Comparison of ENCODE assay signal across 18 cellular contexts in genomic region chr11:66879583-66879982, GRCh38. TPM values are rescaled to one million over a fixed set of nuclear protein-coding genes. Genes with fewer than 3 reads are reported as not detected.
A peak's percentile ranks its signal among the peaks of the same experiment; 100 is the strongest.
DNase-seq lines count a peak whose midpoint lies in the region; ATAC-seq, FAIRE-seq and TF ChIP-seq lines count a peak whose summit lies in the region.
"Had no signal": no experiment of that assay in that cellular context is flagged by ENCODE, and none has a peak within 500 bp of the region (broad histone marks: within the 10 kb centered on the region; RNA-seq: fewer than 3 reads in every experiment).

No MANE protein-coding gene starts in this region.

- no peaks in the 10 kb centered on the region for H3K9me3 Mint-ChIP-seq in astrocyte (ENCODE audit: unreplicated experiment)

- H3K4me3 ChIP-seq in DND-41 (ENCODE audit: low read depth in 1 of 2, low read length in 2 of 2) (no peak overlapping the region), IMR-90 (ENCODE audit: insufficient read depth, low read depth, low read length) (no peak overlapping the region), astrocyte (ENCODE audit: insufficient read depth, low read depth, low read length) (no peak overlapping the region), osteoblast (ENCODE audit: insufficient read depth, low read length) (no peak overlapping the region)
- H3K4me3 ChIP-seq: SJCRH30 had no signal

- peak overlapping the region; percentile 12 for H3K4me3 Mint-ChIP-seq in astrocyte (ENCODE audit: unreplicated experiment)

- H3K14ac ChIP-seq in IMR-90 (replicated peaks; ENCODE audit: low read depth, low read length), result no peak overlapping the region

- no peak overlapping the region for H2BK5ac ChIP-seq in IMR-90 (ENCODE audit: low read depth, low read length, poor library complexity, severe bottlenecking)

- H3K27me3 ChIP-seq in DND-41 (ENCODE audit: insufficient read depth, low read length, poor library complexity) (no peaks in the 10 kb centered on the region), IMR-90 (ENCODE audit: control insufficient read depth, insufficient read depth, low read length) (no peaks in the 10 kb centered on the region), astrocyte (ENCODE audit: insufficient read depth, low read length) (no peaks in the 10 kb centered on the region), osteoblast (ENCODE audit: insufficient read depth, low read length) (no peaks in the 10 kb centered on the region)
- H3K27me3 ChIP-seq: BE2C, SJCRH30 had no signal

- H3K56ac ChIP-seq in IMR-90 (ENCODE audit: extremely low read depth, insufficient read depth, low read length), result no peak overlapping the region

- H3K27me3 Mint-ChIP-seq in astrocyte (ENCODE audit: low read depth, unreplicated experiment), result peaks cover 27% of the 10 kb centered on the region

- H2AFZ ChIP-seq in DND-41 (ENCODE audit: low read depth, low read length) (no peak overlapping the region), IMR-90 (replicated peaks; ENCODE audit: low read length, poor library complexity) (no peak overlapping the region), astrocyte (ENCODE audit: low read depth, low read length) (no peak overlapping the region), osteoblast (ENCODE audit: low read length) (no peak overlapping the region)

- H3K9me3 ChIP-seq in DND-41 (ENCODE audit: insufficient read depth, low read length, severe bottlenecking), result no peaks in the 10 kb centered on the region
- no peaks in the 10 kb centered on the region for H3K9me3 ChIP-seq in IMR-90 (ENCODE audit: control insufficient read depth, insufficient read depth, low read length)
- H3K9me3 ChIP-seq in astrocyte (ENCODE audit: insufficient read depth, low read depth, low read length), result no peaks in the 10 kb centered on the region
- no peaks in the 10 kb centered on the region for H3K9me3 ChIP-seq in osteoblast (ENCODE audit: low read depth, low read length)
- H3K9me3 ChIP-seq: BE2C, SJCRH30 had no signal

- POLR2A ChIA-PET in IMR-90 (lab: Charles Lee; ENCODE audit: unreplicated experiment), result no interaction called here

- DNase-seq in DND-41 (no peak), IMR-90 (no peak), astrocyte (ENCODE audit: low read depth) (no peak), osteoblast (ENCODE audit: insufficient read length, low spot score, missing footprints) (peak; percentile 15), NCI-H1930 (lab: John Stamatoyannopoulos, UW) (no peak), GDM1 (lab: John Stamatoyannopoulos, UW) (no peak)
- DNase-seq: BE2C, DMS 273 treated with DMSO at 0.1 percent for 48 hours, HCEC 1CT, NCI-H1048, NCI-H146, NCI-H2107, NCI-H446 treated with DMSO at 0.1 percent for 48 hours, NCI-H774, SJCRH30, SW 1271 had no signal

- no peak overlapping the region; the same call in 1 of the 2 replicates for H4K91ac ChIP-seq in IMR-90 (ENCODE audit: insufficient read depth, low read depth, low read length)

- H4K20me1 ChIP-seq in DND-41 (ENCODE audit: insufficient read depth, low read length) (peaks cover 7% of the 10 kb centered on the region; the same call in 1 of the 2 replicates), IMR-90 (ENCODE audit: insufficient read depth, low read length) (no peaks in the 10 kb centered on the region), astrocyte (ENCODE audit: insufficient read depth, low read length) (peaks cover 12% of the 10 kb centered on the region), osteoblast (ENCODE audit: insufficient read depth, low read length) (peaks cover 19% of the 10 kb centered on the region)

- H3K9ac ChIP-seq in DND-41 (ENCODE audit: low read depth, low read length) (no peak overlapping the region), IMR-90 (ENCODE audit: low read depth, low read length) (no peak overlapping the region), astrocyte (ENCODE audit: low read length) (no peak overlapping the region)

- WGBS in IMR-90 (ENCODE audit: extremely low coverage in 2 of 2, insufficient read length in 1 of 2), 2 experiments, result 94% methylated on average over 5 of the region's 9 CpGs; no CpG with 5 or more reads in 1 of the 2 experiments

- no peak overlapping the region for H4K5ac ChIP-seq in IMR-90 (ENCODE audit: low read depth, low read length)

- H4K8ac ChIP-seq in IMR-90 (ENCODE audit: low read depth in 2 of 2, low read length in 2 of 2), result no peak overlapping the region

- intact Hi-C loops in IMR-90 (cut with micrococcal nuclease), result no loop called here

- H3K79me1 ChIP-seq in IMR-90 (ENCODE audit: low read depth in 1 of 2, low read length in 2 of 2), result peaks cover 0 to 21% of the 10 kb centered on the region in 2 experiments; a peak in 2 of 4 replicates

- peaks cover 16% of the 10 kb centered on the region for H3K4me1 Mint-ChIP-seq in astrocyte (ENCODE audit: low read depth, unreplicated experiment)

- H3K27ac ChIP-seq in DND-41 (ENCODE audit: low read length) (peak overlapping the region; percentile 80), IMR-90 (ENCODE audit: insufficient read depth, low read length) (no peak overlapping the region), astrocyte (ENCODE audit: low read depth, low read length) (no peak overlapping the region), osteoblast (ENCODE audit: low read depth, low read length) (no peak overlapping the region)
- H3K27ac ChIP-seq: SJCRH30 had no signal

- no peak overlapping the region for H3K18ac ChIP-seq in IMR-90 (ENCODE audit: low read depth, low read length)

- H3K36me3 ChIP-seq in DND-41 (ENCODE audit: insufficient read depth, low read length) (no peaks in the 10 kb centered on the region), IMR-90 (ENCODE audit: control insufficient read depth, insufficient read depth, low read length) (no peaks in the 10 kb centered on the region), astrocyte (ENCODE audit: insufficient read depth, low read length) (no peaks in the 10 kb centered on the region), osteoblast (ENCODE audit: insufficient read depth, low read length) (no peaks in the 10 kb centered on the region)
- H3K36me3 ChIP-seq: BE2C, SJCRH30 had no signal

- no peak for TF ChIP-seq RAD21 in IMR-90 (IDR thresholded peaks at IDR 0.05; ENCODE audit: low read length)

- no peak overlapping the region for H2BK120ac ChIP-seq in IMR-90 (ENCODE audit: low read depth, low read length)

- H3K27ac Mint-ChIP-seq in astrocyte (ENCODE audit: unreplicated experiment), result no peak overlapping the region

- H2BK20ac ChIP-seq in IMR-90 (ENCODE audit: low read depth, low read length), result no peak overlapping the region

- ATAC-seq in DND-41 (ENCODE audit: insufficient read depth, low read depth), result no peak
- no peak for ATAC-seq in IMR-90 (ENCODE audit: low read depth)
- no peak for ATAC-seq in HG03432 (IDR thresholded peaks at IDR 0.05; ENCODE audit: unreplicated experiment)

- no peaks in the 10 kb centered on the region for H3K36me3 Mint-ChIP-seq in astrocyte (ENCODE audit: low read depth, unreplicated experiment)

- dilution Hi-C loops in IMR-90 (cut with HindIII; ENCODE audit: low sequenced_read_pairs, unreplicated experiment), result no loop called here

- TF ChIP-seq CTCF in DND-41 (IDR thresholded peaks at IDR 0.05; ENCODE audit: borderline replicate concordance, extremely low read depth, low read length, poor library complexity, severe bottlenecking) (no peak), IMR-90 (conservative IDR thresholded peaks at IDR 0.05; ENCODE audit: low read depth, low read length) (no peak), astrocyte (IDR thresholded peaks at IDR 0.05; ENCODE audit: insufficient read depth, low read depth, low read length) (no peak), osteoblast (IDR thresholded peaks at IDR 0.05; ENCODE audit: extremely low read depth, low read depth, low read length) (no peak)

- H3K4me1 ChIP-seq in DND-41 (ENCODE audit: insufficient read depth, low read length), result peaks cover 36% of the 10 kb centered on the region
- H3K4me1 ChIP-seq in IMR-90 (ENCODE audit: control insufficient read depth, insufficient read depth, low read length), result peaks cover 43% of the 10 kb centered on the region
- H3K4me1 ChIP-seq in astrocyte (ENCODE audit: insufficient read depth, low read length), result peaks cover 19% of the 10 kb centered on the region
- H3K4me1 ChIP-seq in osteoblast (ENCODE audit: insufficient read depth, low read length), result peaks cover 20% of the 10 kb centered on the region

- in situ Hi-C loops in IMR-90 (cut with MboI; ENCODE audit: low sequenced_read_pairs), result no loop called here

- no peaks in the 10 kb centered on the region for H3K79me2 ChIP-seq in DND-41 (ENCODE audit: insufficient read depth, low read length)
- H3K79me2 ChIP-seq in astrocyte (ENCODE audit: insufficient read depth, low read length), result no peaks in the 10 kb centered on the region
- peaks cover 2% of the 10 kb centered on the region for H3K79me2 ChIP-seq in osteoblast (ENCODE audit: insufficient read depth, low read length)

- peak overlapping the region; percentile 69 for H2AK5ac ChIP-seq in IMR-90 (ENCODE audit: low read depth, low read length)

- TF ChIP-seq POLR2A in IMR-90 (IDR thresholded peaks at IDR 0.05; ENCODE audit: low read depth, low read length), result no peak

- peak overlapping the region; percentile 61 for H2AK9ac ChIP-seq in IMR-90 (replicated peaks; ENCODE audit: low read depth, low read length, poor library complexity)

- H2BK15ac ChIP-seq in IMR-90 (ENCODE audit: low read depth, low read length), result no peak overlapping the region

- no TSS peak for BruUV-seq in IMR-90 (replicated peaks; lab: Mats Ljungman, UMichigan)

- H3K23ac ChIP-seq in IMR-90 (ENCODE audit: low read depth, low read length), result no peak overlapping the region

- H3K4me2 ChIP-seq in DND-41 (ENCODE audit: insufficient read depth, low read length) (peak overlapping the region; percentile 64), IMR-90 (ENCODE audit: low read depth, low read length) (no peak overlapping the region), astrocyte (ENCODE audit: low read length) (no peak overlapping the region), osteoblast (ENCODE audit: insufficient read depth, low read length) (no peak overlapping the region)

- FAIRE-seq in astrocyte (lab: Jason Lieb, UNC), result no peak
- FAIRE-seq: RCC 7860 had no signal

- H3K4ac ChIP-seq in IMR-90 (ENCODE audit: low read depth, low read length), result 0 out of 2 replicates have a peak overlapping the region, but pooled peaks have one; percentile 6

- CTCF ChIA-PET in IMR-90 (lab: Yijun Ruan, JAX), result no interaction called here

- H3K9me1 ChIP-seq in IMR-90 (ENCODE audit: insufficient read depth, low read length), result peaks cover 5% of the 10 kb centered on the region

RNA-seq across cellular contexts. Expression of gene LRFN4, which starts 22.7 kb away (rescaled TPM):
- total RNA-seq in IMR-90 (2012; rRNA removed) (6.1 and 7.8 TPM in 2 replicates), astrocyte (33.7 and 35.7 TPM in 2 replicates), osteoblast (15.9 and 16.3 TPM in 2 replicates)
- 18.9 and 24.9 TPM in 2 replicates for polyA plus RNA-seq in IMR-90 (2012; rRNA removed)
- 13.7 and 28.5 TPM in 2 replicates for polyA plus RNA-seq in IMR-90 (2012; cell fraction: cytosol; rRNA removed)
- 33.5 and 98.4 TPM in 2 replicates for polyA plus RNA-seq in IMR-90 (2012; cell fraction: nucleus; rRNA removed; ENCODE audit: low replicate concordance)

RNA-seq across cellular contexts. Expression of gene RCE1, which starts 36.3 kb away (rescaled TPM):
- total RNA-seq in IMR-90 (2012; rRNA removed), result 5.6 and 6.6 TPM in 2 replicates
- polyA plus RNA-seq in IMR-90 (2012; rRNA removed), result 19.4 and 21.1 TPM in 2 replicates
- 14.3 and 24.4 TPM in 2 replicates for polyA plus RNA-seq in IMR-90 (2012; cell fraction: cytosol; rRNA removed)
- polyA plus RNA-seq in IMR-90 (2012; cell fraction: nucleus; rRNA removed; ENCODE audit: low replicate concordance), result 41.3 and 99.0 TPM in 2 replicates
- 19.3 and 19.8 TPM in 2 replicates for total RNA-seq in astrocyte
- total RNA-seq in osteoblast, result 11.5 and 18.1 TPM in 2 replicates
